11 cellular contexts compared by ENCODE assay signal in genomic region chr6:11258260-11259237, GRCh38. TPM values are rescaled to one million over a fixed set of nuclear protein-coding genes. Genes with fewer than 3 reads are reported as not detected.
A peak's percentile ranks its signal among the peaks of the same experiment; 100 is the strongest.
DNase-seq lines count a peak whose midpoint lies in the region; ATAC-seq and TF ChIP-seq lines count a peak whose summit lies in the region.
"Had no signal": no experiment of that assay in that cellular context is flagged by ENCODE, and none has a peak within 500 bp of the region (broad histone marks: within the 10 kb centered on the region; RNA-seq: fewer than 3 reads in every experiment).

No MANE protein-coding gene starts in this region.

- H2BK15ac ChIP-seq in neuronal stem cell (ENCODE audit: low read length) = no peak overlapping the region

- peak overlapping the region; percentile 8 for H3K4me3 Mint-ChIP-seq in activated T-helper 1 cell treated with anti-CD3 and anti-CD28 coated beads, Interleukin-12 subunit alpha, Interleukin-12 subunit beta, Interleukin-2, Interleukin-4 antibody, amounts not matched to agents 30 ng/mL and 10 ng/mL and 1 ng/mL, durations not matched to agents 14 hours and 24 hours and 36 hours

- H3K14ac ChIP-seq in neuronal stem cell (ENCODE audit: low read length) = no peak overlapping the region

- H2BK12ac ChIP-seq in neuronal stem cell (ENCODE audit: low read length) = no peak overlapping the region

- H4K91ac ChIP-seq in neuronal stem cell (ENCODE audit: low read depth, low read length, poor library complexity) = no peak overlapping the region

- no peaks in the 10 kb centered on the region for H3K9me3 Mint-ChIP-seq in activated T-helper 1 cell treated with anti-CD3 and anti-CD28 coated beads, Interleukin-12 subunit alpha, Interleukin-12 subunit beta, Interleukin-2, Interleukin-4 antibody, amounts not matched to agents 30 ng/mL and 10 ng/mL and 1 ng/mL, durations not matched to agents 14 hours and 24 hours and 36 hours

- H3K27ac ChIP-seq in neuronal stem cell (replicated peaks; ENCODE audit: low read length) = no peak overlapping the region
- H3K27ac ChIP-seq: breast epithelium had no signal

- no peak for DNase-seq in activated T-helper 1 cell treated with anti-CD3 and anti-CD28 coated beads, Interleukin-12 subunit alpha, Interleukin-12 subunit beta, Interleukin-2, Interleukin-4 antibody, amounts not matched to agents 30 ng/mL and 10 ng/mL and 1 ng/mL, durations not matched to agents 14 hours and 24 hours and 36 hours (ENCODE audit: low spot score)
- DNase-seq in neuronal stem cell (ENCODE audit: low spot score) = no peak
- no peak for DNase-seq in activated CD8-positive, alpha-beta memory T cell treated with anti-CD3 and anti-CD28 coated beads for 24 hours
- DNase-seq in GM10266 (ENCODE audit: extremely low spot score) = no peak
- no peak for DNase-seq in AG08396 (ENCODE audit: low spot score)
- DNase-seq: left ventricle myocardium superior, NCI-H526 had no signal

- peaks cover 57% of the 10 kb centered on the region for H3K4me1 Mint-ChIP-seq in activated T-helper 1 cell treated with anti-CD3 and anti-CD28 coated beads, Interleukin-12 subunit alpha, Interleukin-12 subunit beta, Interleukin-2, Interleukin-4 antibody, amounts not matched to agents 30 ng/mL and 10 ng/mL and 1 ng/mL, durations not matched to agents 14 hours and 24 hours and 36 hours (ENCODE audit: low read depth)

- no peaks in the 10 kb centered on the region for H3K79me1 ChIP-seq in neuronal stem cell (ENCODE audit: low read depth, low read length)

- H3K36me3 ChIP-seq in neuronal stem cell (replicated peaks in 1 of 2; ENCODE audit: control insufficient read depth in 2 of 2, insufficient read depth in 2 of 2, low read length in 2 of 2) = no peaks in the 10 kb centered on the region
- H3K36me3 ChIP-seq: breast epithelium had no signal

- peak overlapping the region; percentile 11 for H2AFZ ChIP-seq in neuronal stem cell (ENCODE audit: low read length)

- H3K4me3 ChIP-seq in neuronal stem cell (ENCODE audit: low read length in 2 of 2) = no peak overlapping the region
- H3K4me3 ChIP-seq: breast epithelium had no signal

- no CpG with 5 or more reads among the region's 2 CpGs for WGBS in neuronal stem cell (ENCODE audit: extremely low coverage in 2 of 2, insufficient read length in 2 of 2, insufficient replicate concordance in 1 of 2), 2 donors

- H3K9me3 ChIP-seq in neuronal stem cell (replicated peaks in 1 of 2; ENCODE audit: control insufficient read depth in 2 of 2, insufficient read depth in 1 of 2, low read depth in 1 of 2, low read length in 2 of 2) = no peaks in the 10 kb centered on the region
- H3K9me3 ChIP-seq: breast epithelium had no signal

- no peak overlapping the region for H3K4me2 ChIP-seq in neuronal stem cell (ENCODE audit: insufficient read depth, low read length, poor library complexity, severe bottlenecking)

- H3K36me3 Mint-ChIP-seq in activated T-helper 1 cell treated with anti-CD3 and anti-CD28 coated beads, Interleukin-12 subunit alpha, Interleukin-12 subunit beta, Interleukin-2, Interleukin-4 antibody, amounts not matched to agents 30 ng/mL and 10 ng/mL and 1 ng/mL, durations not matched to agents 14 hours and 24 hours and 36 hours (ENCODE audit: low read depth) = peaks cover 28% of the 10 kb centered on the region

- H3K9ac ChIP-seq in neuronal stem cell (ENCODE audit: low read depth, low read length, poor library complexity) = no peak overlapping the region

- no peak overlapping the region for H2AK5ac ChIP-seq in neuronal stem cell (ENCODE audit: low read depth, low read length)

- no peaks in the 10 kb centered on the region for H3K27me3 Mint-ChIP-seq in activated T-helper 1 cell treated with anti-CD3 and anti-CD28 coated beads, Interleukin-12 subunit alpha, Interleukin-12 subunit beta, Interleukin-2, Interleukin-4 antibody, amounts not matched to agents 30 ng/mL and 10 ng/mL and 1 ng/mL, durations not matched to agents 14 hours and 24 hours and 36 hours (ENCODE audit: insufficient read depth)

- H4K8ac ChIP-seq in neuronal stem cell (ENCODE audit: low read depth, low read length) = no peak overlapping the region

- no peak overlapping the region for H3K23ac ChIP-seq in neuronal stem cell (ENCODE audit: low read depth, low read length, poor library complexity)

- peak overlapping the region; percentile 65 for H3K27ac Mint-ChIP-seq in activated T-helper 1 cell treated with anti-CD3 and anti-CD28 coated beads, Interleukin-12 subunit alpha, Interleukin-12 subunit beta, Interleukin-2, Interleukin-4 antibody, amounts not matched to agents 30 ng/mL and 10 ng/mL and 1 ng/mL, durations not matched to agents 14 hours and 24 hours and 36 hours

- no peak overlapping the region for H3K18ac ChIP-seq in neuronal stem cell (ENCODE audit: low read length)

- H2BK120ac ChIP-seq in neuronal stem cell (ENCODE audit: low read depth, low read length) = no peak overlapping the region

- no peaks in the 10 kb centered on the region for H3K27me3 ChIP-seq in neuronal stem cell (ENCODE audit: control insufficient read depth in 3 of 3, insufficient read depth in 3 of 3, low read depth in 1 of 3, low read length in 3 of 3)
- H3K27me3 ChIP-seq: breast epithelium had no signal

- no peak overlapping the region for H3K4ac ChIP-seq in neuronal stem cell (ENCODE audit: low read length)

- TF ChIP-seq CTCF in GM10266 (IDR thresholded peaks at IDR 0.05; ENCODE audit: control insufficient read depth, insufficient read depth, low read depth, missing control alignments) = no peak

- H2BK5ac ChIP-seq in neuronal stem cell (ENCODE audit: low read length) = no peak overlapping the region

- peaks cover 9% of the 10 kb centered on the region in 2 donors for H3K4me1 ChIP-seq in neuronal stem cell (ENCODE audit: control insufficient read depth in 2 of 2, insufficient read depth in 1 of 2, low read depth in 1 of 2, low read length in 2 of 2)
- H3K4me1 ChIP-seq: breast epithelium had no signal

- intact Hi-C loops in activated T-helper 1 cell treated with anti-CD3 and anti-CD28 coated beads, Interleukin-12 subunit alpha, Interleukin-12 subunit beta, Interleukin-2, Interleukin-4 antibody, amounts not matched to agents 30 ng/mL and 10 ng/mL and 1 ng/mL, durations not matched to agents 14 hours and 24 hours and 36 hours (cut with micrococcal nuclease) = loop anchor here (1.0 to 2.0 kb wide), 2 partner anchors 16 to 22 kb away; no protein-coding TSS in a partner anchor

- ATAC-seq in GM19023 (IDR thresholded peaks at IDR 0.05; ENCODE audit: unreplicated experiment) (peak; percentile 74), HG02870 (IDR thresholded peaks at IDR 0.05; ENCODE audit: unreplicated experiment) (peak; percentile 52), HG03442 (IDR thresholded peaks at IDR 0.05; ENCODE audit: unreplicated experiment) (no peak)
- ATAC-seq: left ventricle myocardium superior had no signal

RNA-seq across cellular contexts. Expression of gene NEDD9, which starts 26.1 kb away (rescaled TPM):
- total RNA-seq in activated T-helper 1 cell treated with anti-CD3 and anti-CD28 coated beads, Interleukin-12 subunit alpha, Interleukin-12 subunit beta, Interleukin-2, Interleukin-4 antibody, amounts not matched to agents 30 ng/mL and 10 ng/mL and 1 ng/mL, durations not matched to agents 14 hours and 24 hours and 36 hours = 53.2 and 62.1 TPM in 2 replicates
- polyA plus RNA-seq in neuronal stem cell (2013, experiment 1 of 2) = 6.2 TPM
- polyA plus RNA-seq in neuronal stem cell (2013, experiment 2 of 2) = 6.4 TPM
